Comparison of ENCODE assay signal across 8 cellular contexts in the genomic region with DNA sequence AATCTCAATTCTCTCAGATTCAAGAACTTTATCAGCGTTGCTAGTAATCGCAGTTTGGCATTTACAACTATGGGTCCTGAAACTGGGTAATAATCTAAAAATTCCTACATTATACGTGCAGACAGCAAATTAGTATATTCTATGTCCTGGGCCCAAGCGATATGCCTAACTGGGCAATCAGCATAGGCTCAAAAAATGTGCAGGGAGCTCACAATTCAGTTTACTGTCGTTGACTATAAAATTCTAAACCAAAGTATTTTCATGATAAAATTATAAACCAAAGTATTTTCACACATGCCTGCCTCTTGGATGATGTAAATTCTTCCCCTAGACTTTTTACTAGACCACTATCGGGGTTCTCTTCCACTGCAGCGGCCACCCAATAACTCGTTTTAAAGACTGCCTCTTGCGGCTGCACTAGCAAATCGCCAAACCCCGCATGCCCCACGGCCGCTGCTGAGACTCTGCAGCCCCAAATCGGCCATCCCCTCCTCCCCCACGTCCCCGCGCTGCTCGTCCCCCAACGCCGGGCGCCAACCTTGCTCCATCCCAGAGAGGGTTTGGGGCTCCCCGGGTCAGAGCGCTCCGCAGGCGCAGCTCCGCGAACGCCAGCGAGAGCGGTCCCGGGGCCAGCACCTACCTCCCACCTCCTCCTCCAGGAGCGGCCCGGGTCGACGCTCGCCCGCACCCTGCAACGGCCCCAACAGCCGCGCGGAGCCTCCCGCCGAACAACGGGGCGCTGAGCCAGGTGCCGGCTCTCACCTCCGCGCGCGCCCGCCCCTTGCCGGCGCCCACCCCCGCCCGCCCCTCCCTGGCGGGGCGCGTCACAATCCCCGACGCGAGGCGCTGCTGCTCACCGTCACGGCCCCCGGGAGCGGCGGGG. TPM values are rescaled to one million over a fixed set of nuclear protein-coding genes. Genes with fewer than 3 reads are reported as not detected.
DNase-seq lines count a peak whose midpoint lies in the region; ATAC-seq and TF ChIP-seq lines count a peak whose summit lies in the region.

No MANE protein-coding gene starts in this region.

- DNase-seq in AG08395 (ENCODE audit: low spot score) (peak; percentile 34), NCI-H82 (lab: John Stamatoyannopoulos, UW) (peak; percentile 81), astrocyte of the hippocampus (ENCODE audit: low read depth, low spot score) (peak; percentile 67)
- no peak for DNase-seq in effector CD4-positive, alpha-beta T cell

- TF ChIP-seq CTCF in GM12873 (IDR thresholded peaks at IDR 0.05; ENCODE audit: insufficient read depth, low read depth, low read length, missing control alignments), result peak; percentile 31

- H3K9me3 ChIP-seq in iPS-18c (ENCODE audit: control insufficient read depth, insufficient read depth, low read length) (no peaks in the 10 kb centered on the region), skeletal muscle tissue (ENCODE audit: control insufficient read depth in 3 of 3, low read length in 3 of 3) (no peaks in the 10 kb centered on the region)

- peak; percentile 24 for ATAC-seq in HG03108 (IDR thresholded peaks at IDR 0.05; ENCODE audit: unreplicated experiment)

- H3K4me1 ChIP-seq in skeletal muscle tissue (ENCODE audit: control insufficient read depth in 3 of 3, insufficient read depth in 3 of 3, low read length in 3 of 3), result peaks cover 6 to 12% (median 7%) of the 10 kb centered on the region in 3 donors

- no peaks in the 10 kb centered on the region for H3K27me3 ChIP-seq in skeletal muscle tissue (ENCODE audit: control insufficient read depth in 3 of 3, insufficient read depth in 3 of 3, low read length in 3 of 3)

- H3K27ac ChIP-seq in skeletal muscle tissue (ENCODE audit: low read depth, low read length), result no peak overlapping the region

- H3K36me3 ChIP-seq in skeletal muscle tissue (ENCODE audit: control insufficient read depth in 3 of 3, insufficient read depth in 3 of 3, low read length in 3 of 3), result no peaks in the 10 kb centered on the region

- H3K4me3 ChIP-seq in iPS-18c (ENCODE audit: insufficient read depth, low read depth, low read length), result peak overlapping the region; percentile 73
- peak overlapping the region; percentile 71 to 81 (median 78) for H3K4me3 ChIP-seq in skeletal muscle tissue (ENCODE audit: low read length in 3 of 3)

- peak overlapping the region; percentile 57 to 84 (median 65) for H3K9ac ChIP-seq in skeletal muscle tissue (ENCODE audit: low read depth in 1 of 3, low read length in 3 of 3)

RNA-seq across cellular contexts. Expression of a gene that starts 0.5 kb away (rescaled TPM):
- 7.8 TPM for total RNA-seq in skeletal muscle tissue
